In the genomic region with DNA sequence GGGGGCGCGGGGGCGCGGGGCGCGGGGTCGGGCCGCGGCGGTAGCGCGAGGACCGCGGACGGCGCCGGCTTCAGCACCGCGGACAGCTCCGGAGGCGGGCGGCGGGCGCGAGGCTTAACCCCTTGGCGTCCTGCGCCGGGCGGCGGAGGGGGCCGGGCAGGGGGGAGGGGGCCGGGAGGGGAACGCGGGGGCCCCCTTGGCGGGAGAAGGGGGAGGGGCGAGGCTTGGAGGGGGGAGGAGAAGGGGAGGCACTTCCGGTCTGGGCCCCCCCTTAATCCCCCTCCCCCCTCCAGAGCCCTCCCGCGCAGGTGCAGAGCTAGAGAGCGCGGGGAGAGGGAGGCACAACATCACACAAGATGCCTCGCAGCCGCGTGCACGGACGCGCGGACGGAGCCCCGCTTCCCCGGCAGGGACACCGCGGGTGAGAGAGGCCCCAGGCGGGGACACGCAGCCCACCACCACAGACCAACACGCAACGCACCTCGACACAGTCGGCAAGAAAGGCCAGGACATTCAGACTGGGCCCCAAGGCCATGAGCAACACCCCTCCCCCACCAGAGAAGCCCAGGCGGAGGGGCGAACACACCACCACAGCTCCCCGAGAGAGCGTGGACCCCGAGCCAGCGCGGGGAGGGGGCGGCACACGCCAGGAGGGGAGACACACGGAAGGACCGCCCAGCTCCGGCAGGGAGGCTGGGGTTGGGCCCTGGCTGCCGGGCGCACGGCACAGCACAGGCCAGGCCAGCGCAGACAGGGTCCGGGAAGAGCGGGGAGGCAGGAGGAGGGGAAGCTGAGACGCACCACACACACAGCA, we compare ENCODE assay signal across 10 cellular contexts. TPM values are rescaled to one million over a fixed set of nuclear protein-coding genes. Genes with fewer than 3 reads are reported as not detected.
DNase-seq lines count a peak whose midpoint lies in the region; ATAC-seq and TF ChIP-seq lines count a peak whose summit lies in the region.
"Had no signal": no experiment of that assay in that cellular context is flagged by ENCODE, and none has a peak within 500 bp of the region (broad histone marks: within the 10 kb centered on the region; RNA-seq: fewer than 3 reads in every experiment).

No MANE protein-coding gene starts in this region.

- no peaks in the 10 kb centered on the region for H3K9me3 Mint-ChIP-seq in activated T-cell treated with anti-CD3 and anti-CD28 coated beads, Interleukin-2, amount 50 U/mL, for 24 hours
- H3K9me3 Mint-ChIP-seq in endodermal cell = no peaks in the 10 kb centered on the region
- H3K9me3 Mint-ChIP-seq in stimulated activated naive CD8-positive, alpha-beta T cell treated with anti-CD3 and anti-CD28 coated beads, Interleukin-15, amount 100 ng/mL, for 72 hours = no peaks in the 10 kb centered on the region
- H3K9me3 Mint-ChIP-seq: CD4-positive, alpha-beta T cell had no signal

- no peak overlapping the region for H3K4me3 ChIP-seq in endodermal cell (ENCODE audit: low read length)

- peaks cover 85% of the 10 kb centered on the region for H3K27me3 ChIP-seq in endodermal cell (ENCODE audit: control insufficient read depth, insufficient read depth, low read length, poor library complexity, severe bottlenecking)

- no peak overlapping the region for H3K9ac ChIP-seq in endodermal cell (ENCODE audit: extremely low read depth, low read length, poor library complexity, severe bottlenecking)

- no peak overlapping the region for H3K27ac Mint-ChIP-seq in activated T-cell treated with anti-CD3 and anti-CD28 coated beads, Interleukin-2, amount 50 U/mL, for 24 hours
- no peak overlapping the region for H3K27ac Mint-ChIP-seq in endodermal cell
- no peak overlapping the region for H3K27ac Mint-ChIP-seq in stimulated activated naive CD8-positive, alpha-beta T cell treated with anti-CD3 and anti-CD28 coated beads, Interleukin-15, amount 100 ng/mL, for 72 hours
- H3K27ac Mint-ChIP-seq: CD4-positive, alpha-beta T cell had no signal

- H3K27ac ChIP-seq in endodermal cell (ENCODE audit: low read depth, low read length) = no peak overlapping the region

- TF ChIP-seq CTCF in endodermal cell (conservative IDR thresholded peaks at IDR 0.05) = no peak

- no peak overlapping the region for H3K4me3 Mint-ChIP-seq in activated T-cell treated with anti-CD3 and anti-CD28 coated beads, Interleukin-2, amount 50 U/mL, for 24 hours
- H3K4me3 Mint-ChIP-seq in endodermal cell = no peak overlapping the region
- no peak overlapping the region for H3K4me3 Mint-ChIP-seq in stimulated activated naive CD8-positive, alpha-beta T cell treated with anti-CD3 and anti-CD28 coated beads, Interleukin-15, amount 100 ng/mL, for 72 hours
- H3K4me3 Mint-ChIP-seq: CD4-positive, alpha-beta T cell had no signal

- H3K9me3 ChIP-seq in endodermal cell (ENCODE audit: control insufficient read depth, low read length) = no peaks in the 10 kb centered on the region

- peak; percentile 41 for DNase-seq in activated T-cell treated with anti-CD3 and anti-CD28 coated beads, Interleukin-2, amount 50 U/mL, for 24 hours
- no peak for DNase-seq in activated T-cell treated with anti-CD3 and anti-CD28 coated beads, Interleukin-2, amount 50 U/mL, for 1 hour
- peak; percentile 44 for DNase-seq in NCI-H69 (lab: John Stamatoyannopoulos, UW)
- peak; percentile 80 for DNase-seq in endodermal cell
- DNase-seq in stimulated activated naive CD8-positive, alpha-beta T cell treated with anti-CD3 and anti-CD28 coated beads, Interleukin-15, amount 100 ng/mL, for 72 hours = peak in 1 of 2 donors; percentile 41
- no peak for DNase-seq in MV-4-11 (lab: John Stamatoyannopoulos, UW)
- no peak for DNase-seq in UCSD-AML1 (lab: John Stamatoyannopoulos, UW; ENCODE audit: unreplicated experiment)

- H3K36me3 ChIP-seq in endodermal cell (ENCODE audit: control insufficient read depth, insufficient read depth, low read length) = no peaks in the 10 kb centered on the region

- H3K4me1 Mint-ChIP-seq in activated T-cell treated with anti-CD3 and anti-CD28 coated beads, Interleukin-2, amount 50 U/mL, for 24 hours (ENCODE audit: low read depth) = peaks cover 2% of the 10 kb centered on the region
- no peaks in the 10 kb centered on the region for H3K4me1 Mint-ChIP-seq in endodermal cell
- H3K4me1 Mint-ChIP-seq in stimulated activated naive CD8-positive, alpha-beta T cell treated with anti-CD3 and anti-CD28 coated beads, Interleukin-15, amount 100 ng/mL, for 72 hours = peaks cover 9% of the 10 kb centered on the region

- peaks cover 83% of the 10 kb centered on the region for H3K27me3 Mint-ChIP-seq in activated T-cell treated with anti-CD3 and anti-CD28 coated beads, Interleukin-2, amount 50 U/mL, for 24 hours
- H3K27me3 Mint-ChIP-seq in endodermal cell (ENCODE audit: insufficient read depth) = peaks cover 92% of the 10 kb centered on the region
- peaks cover 89% of the 10 kb centered on the region for H3K27me3 Mint-ChIP-seq in stimulated activated naive CD8-positive, alpha-beta T cell treated with anti-CD3 and anti-CD28 coated beads, Interleukin-15, amount 100 ng/mL, for 72 hours

- no peaks in the 10 kb centered on the region for H3K4me1 ChIP-seq in endodermal cell (ENCODE audit: control insufficient read depth, insufficient read depth, low read length)

- peak; percentile 55 for ATAC-seq in stimulated activated naive CD8-positive, alpha-beta T cell treated with anti-CD3 and anti-CD28 coated beads, Interleukin-15, amount 100 ng/mL, for 72 hours
- ATAC-seq in HG03139 (IDR thresholded peaks at IDR 0.05; ENCODE audit: unreplicated experiment) = no peak

- no peaks in the 10 kb centered on the region for H3K36me3 Mint-ChIP-seq in activated T-cell treated with anti-CD3 and anti-CD28 coated beads, Interleukin-2, amount 50 U/mL, for 24 hours (ENCODE audit: low read depth)
- H3K36me3 Mint-ChIP-seq in endodermal cell (ENCODE audit: low read depth) = no peaks in the 10 kb centered on the region

- 37 to 48% methylated on average over 24 to 43 of the region's 78 CpGs for WGBS in endodermal cell (ENCODE audit: insufficient coverage in 1 of 2, insufficient read length in 1 of 2), 2 experiments

RNA-seq across cellular contexts. Expression of a gene that starts 24.1 kb away (rescaled TPM):
- 1 to 10 TPM; 1.6 to 1.9 TPM for total RNA-seq in endodermal cell
- polyA plus RNA-seq in endodermal cell (2013, experiment 1 of 2) = 11.3 TPM
- polyA plus RNA-seq in endodermal cell (2013, experiment 2 of 2) = 9.8 TPM
- total RNA-seq: CD4-positive, alpha-beta T cell had no signal

RNA-seq across cellular contexts. Expression of a gene that starts 27.7 kb away (rescaled TPM):
- 1 to 10 TPM; 4.0 to 6.2 TPM for total RNA-seq in endodermal cell
- polyA plus RNA-seq in endodermal cell (2013, experiment 1 of 2) = 5.2 TPM
- polyA plus RNA-seq in endodermal cell (2013, experiment 2 of 2) = 4.8 TPM

RNA-seq across cellular contexts. Expression of a gene that starts 46.2 kb away (rescaled TPM):
- 10 to 100 TPM; 11.3 to 26.8 TPM for total RNA-seq in endodermal cell
- polyA plus RNA-seq in endodermal cell (2013, experiment 1 of 2) = 5.3 TPM
- 1.7 TPM for polyA plus RNA-seq in endodermal cell (2013, experiment 2 of 2)
- total RNA-seq: CD4-positive, alpha-beta T cell; LHCN-M2 had no signal

RNA-seq across cellular contexts. Expression of a gene that starts 55.8 kb away (rescaled TPM):
- total RNA-seq in endodermal cell = 1 to 10 TPM; 1.7 to 1.9 TPM
- polyA plus RNA-seq in endodermal cell (2013, experiment 1 of 2) = 2.7 TPM
- polyA plus RNA-seq in endodermal cell (2013, experiment 2 of 2) = 1.7 TPM
- total RNA-seq: CD4-positive, alpha-beta T cell had no signal

Comparison
In these comparisons a context has a peak if more than half of its experiments do, and no peak if none do; other contexts are left out.
1. DNase-seq: peak in activated T-cell treated with anti-CD3 and anti-CD28 coated beads, Interleukin-2, amount 50 U/mL, for 24 hours (single experiment), NCI-H69 (single experiment) and endodermal cell (single experiment); none in activated T-cell treated with anti-CD3 and anti-CD28 coated beads, Interleukin-2, amount 50 U/mL, for 1 hour (single experiment), MV-4-11 (single experiment) and UCSD-AML1 (single experiment).